In genomic region chr4:152778656-152779512, GRCh38 we compare ENCODE assay signal across 1 cellular context.
TF ChIP-seq lines count a peak whose summit lies in the region.

No MANE protein-coding gene starts in this region.

TF ChIP-seq in HCT116, 20 proteins besides CTCF, POLR2A, EP300 and RAD21 (continued from another document):
- TF ChIP-seq ZBTB33 (IDR thresholded peaks at IDR 0.05; ENCODE audit: extremely low read depth, insufficient replicate concordance, low read length) (no peak), CEBPB (IDR thresholded peaks at IDR 0.05; ENCODE audit: low read depth) (no peak), REST (IDR thresholded peaks at IDR 0.05; ENCODE audit: low read depth) (no peak), EZH2phosphoT487 (IDR thresholded peaks at IDR 0.05; ENCODE audit: borderline replicate concordance) (no peak), ZNF274 (IDR thresholded peaks at IDR 0.05; ENCODE audit: low read depth, low read length) (no peak), SRF (IDR thresholded peaks at IDR 0.05; ENCODE audit: low read depth) (no peak), SP1 (IDR thresholded peaks at IDR 0.05; ENCODE audit: low read depth) (no peak), ATF3 (IDR thresholded peaks at IDR 0.05) (no peak), EZH2 (IDR thresholded peaks at IDR 0.05) (no peak), ZFX (IDR thresholded peaks at IDR 0.05) (no peak), EGR1 (IDR thresholded peaks at IDR 0.05; ENCODE audit: low read depth) (no peak), POLR2AphosphoS5 (IDR thresholded peaks at IDR 0.05; ENCODE audit: low read depth, low read length) (no peak), ELF1 (IDR thresholded peaks at IDR 0.05; ENCODE audit: borderline replicate concordance, low read depth) (no peak)
